Comparison of ENCODE assay signal across 9 cellular contexts in genomic region chr1:100606438-100606837, GRCh38.
DNase-seq lines count a peak whose midpoint lies in the region; ATAC-seq and TF ChIP-seq lines count a peak whose summit lies in the region.
"Had no signal": no experiment of that assay in that cellular context is flagged by ENCODE, and none has a peak within 500 bp of the region (broad histone marks: within the 10 kb centered on the region; RNA-seq: fewer than 3 reads in every experiment).

No MANE protein-coding gene starts in this region.

- no peaks in the 10 kb centered on the region for H3K4me1 ChIP-seq in breast epithelium
- no peaks in the 10 kb centered on the region for H3K4me1 ChIP-seq in RWPE2 (ENCODE audit: insufficient read depth, poor library complexity, severe bottlenecking)
- H3K4me1 ChIP-seq in thoracic aorta (ENCODE audit: control insufficient read depth in 1 of 2, low read depth in 2 of 2), result peaks cover 7 to 29% of the 10 kb centered on the region in 2 donors

- H3K27me3 ChIP-seq in breast epithelium, result no peaks in the 10 kb centered on the region
- peaks cover 3% of the 10 kb centered on the region for H3K27me3 ChIP-seq in RWPE2 (ENCODE audit: insufficient read depth, poor library complexity, severe bottlenecking)
- H3K27me3 ChIP-seq in thoracic aorta (replicated peaks; ENCODE audit: insufficient read depth), result no peaks in the 10 kb centered on the region

- no peak overlapping the region for H3K4me3 Mint-ChIP-seq in MCF 10A (ENCODE audit: unreplicated experiment)
- H3K4me3 Mint-ChIP-seq: activated naive CD4-positive, alpha-beta T cell treated with anti-CD3 and anti-CD28 coated beads, Interleukin-2, amount 50 U/mL, for 24 hours had no signal

- ATAC-seq in RWPE2 (ENCODE audit: low read depth) (peak; percentile 82), Right ventricle myocardium superior (ENCODE audit: poor library complexity) (peak; percentile 82), thoracic aorta (ENCODE audit: insufficient number of reproducible peaks, low FRiP score, low read depth) (peak; percentile 92), GM21515 (IDR thresholded peaks at IDR 0.05; ENCODE audit: unreplicated experiment) (no peak)

- H3K4me1 Mint-ChIP-seq in MCF 10A (ENCODE audit: insufficient read depth, unreplicated experiment), result no peaks in the 10 kb centered on the region
- H3K4me1 Mint-ChIP-seq: activated naive CD4-positive, alpha-beta T cell treated with anti-CD3 and anti-CD28 coated beads, Interleukin-2, amount 50 U/mL, for 24 hours had no signal

- peak; percentile 65 for TF ChIP-seq CTCF in MCF 10A (IDR thresholded peaks at IDR 0.05; ENCODE audit: unreplicated experiment)
- TF ChIP-seq CTCF in breast epithelium (IDR thresholded peaks at IDR 0.05), result peak in 1 of 3 donors; percentile 20
- peak; percentile 74 for TF ChIP-seq CTCF in RWPE2 (IDR thresholded peaks at IDR 0.05; ENCODE audit: poor library complexity, severe bottlenecking)
- peak; percentile 37 for TF ChIP-seq CTCF in thoracic aorta (IDR thresholded peaks at IDR 0.05)

- H3K4me3 ChIP-seq in breast epithelium (no peak overlapping the region), RWPE2 (ENCODE audit: severe bottlenecking) (no peak overlapping the region), thoracic aorta (no peak overlapping the region)

- H3K9me3 ChIP-seq in breast epithelium (peaks cover 7% of the 10 kb centered on the region in 2 donors), RWPE2 (ENCODE audit: severe bottlenecking) (no peaks in the 10 kb centered on the region), thoracic aorta (no peaks in the 10 kb centered on the region)

- no peak overlapping the region for H3K27ac Mint-ChIP-seq in MCF 10A (ENCODE audit: low read depth, unreplicated experiment)
- H3K27ac Mint-ChIP-seq: activated naive CD4-positive, alpha-beta T cell treated with anti-CD3 and anti-CD28 coated beads, Interleukin-2, amount 50 U/mL, for 24 hours had no signal

- POLR2A ChIA-PET in MCF 10A (lab: Yijun Ruan, JAX), result interaction anchor here (0.6 to 1.1 kb wide), 3 partner anchors 51 to 288 kb away, joined by 3 read pairs; no protein-coding TSS in a partner anchor

- no peaks in the 10 kb centered on the region for H3K36me3 Mint-ChIP-seq in MCF 10A (ENCODE audit: insufficient read depth, unreplicated experiment)

- intact Hi-C loops in MCF 10A (cut with micrococcal nuclease), result loop anchor here (1.0 to 2.0 kb wide), 2 partner anchors 144 to 260 kb away; no protein-coding TSS in a partner anchor
- intact Hi-C loops in breast epithelium (cut with DNase I; ENCODE audit: low total_unique reads), result no loop called here
- intact Hi-C loops in Right ventricle myocardium superior (cut with DNase I), result loop anchor here (5.0 kb wide), 1 partner anchor 261 kb away; no protein-coding TSS in a partner anchor

- TF ChIP-seq POLR2A in breast epithelium (IDR thresholded peaks at IDR 0.05), result no peak

- H3K36me3 ChIP-seq in breast epithelium, result no peaks in the 10 kb centered on the region
- no peaks in the 10 kb centered on the region for H3K36me3 ChIP-seq in RWPE2 (ENCODE audit: low read depth)
- no peaks in the 10 kb centered on the region for H3K36me3 ChIP-seq in thoracic aorta

- BruUV-seq in MCF 10A (replicated peaks; lab: Mats Ljungman, UMichigan), result no TSS peak

- H3K27ac ChIP-seq in breast epithelium (no peak overlapping the region), RWPE2 (ENCODE audit: poor library complexity, severe bottlenecking) (no peak overlapping the region), thoracic aorta (no peak overlapping the region)

- peaks cover 14% of the 10 kb centered on the region for H3K9me3 Mint-ChIP-seq in MCF 10A (ENCODE audit: unreplicated experiment)

- CTCF ChIA-PET in MCF 10A (lab: Yijun Ruan, JAX), result interaction anchor here (0.6 to 6.9 kb wide), 16 partner anchors 9 to 909 kb away, joined by 3 to 116 read pairs (median 3); no protein-coding TSS in a partner anchor

- H3K27me3 Mint-ChIP-seq in MCF 10A (ENCODE audit: insufficient read depth, unreplicated experiment), result no peaks in the 10 kb centered on the region

- DNase-seq in MCF 10A (ENCODE audit: unreplicated experiment) (peak; percentile 61), breast epithelium (ENCODE audit: low spot score in 2 of 2) (no peak), RWPE2 (ENCODE audit: low spot score) (no peak), Right ventricle myocardium superior (peak; percentile 47), thoracic aorta (ENCODE audit: low spot score) (no peak), T-helper 1 cell (no peak)
- DNase-seq in activated effector memory CD4-positive, alpha-beta T cell treated with anti-CD3 and anti-CD28 coated beads, Interleukin-2, amount 50 U/mL, for 16 hours, result no peak

Comparison
In these comparisons a context has a peak if more than half of its experiments do, and no peak if none do; other contexts are left out.
1. DNase-seq: peak in MCF 10A (single experiment) and Right ventricle myocardium superior (single experiment); none in breast epithelium (0 of 2), RWPE2 (single experiment), thoracic aorta (single experiment), T-helper 1 cell (0 of 5) and activated effector memory CD4-positive, alpha-beta T cell treated with anti-CD3 and anti-CD28 coated beads, Interleukin-2, amount 50 U/mL, for 16 hours (single experiment).